ENCODE assay signal across 12 cellular contexts in the genomic region with DNA sequence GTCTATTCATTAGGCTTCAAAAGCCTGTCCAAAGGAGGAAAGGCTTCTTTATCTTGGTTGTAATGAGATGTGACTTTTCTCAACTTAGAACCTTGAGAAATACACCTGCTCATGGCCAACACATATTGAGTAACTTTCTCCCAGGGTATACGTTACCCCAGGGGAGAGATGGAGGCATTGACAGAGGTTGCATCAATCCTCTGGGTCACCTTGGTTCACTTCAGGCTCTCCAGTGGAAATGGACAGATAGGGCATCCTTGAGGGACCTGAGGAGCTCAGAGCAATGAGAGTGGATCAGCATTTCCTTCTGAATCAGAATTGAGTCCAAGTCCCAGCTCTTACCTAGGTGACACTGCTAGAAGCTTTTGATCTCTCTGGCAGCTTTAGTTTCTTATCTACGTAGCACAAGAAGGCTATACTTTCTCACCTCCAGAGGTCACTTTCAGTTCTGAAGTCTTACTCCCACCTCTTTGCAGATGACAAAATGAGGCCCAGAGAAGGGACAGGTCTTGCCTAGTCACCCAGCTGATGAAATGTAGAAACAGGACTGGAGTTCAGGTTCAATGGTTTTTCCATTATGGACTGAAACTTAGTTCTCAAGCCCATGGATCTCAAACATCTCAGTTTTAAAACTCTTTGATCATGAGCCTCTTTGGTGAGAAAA. TPM values are rescaled to one million over a fixed set of nuclear protein-coding genes. Genes with fewer than 3 reads are reported as not detected.
DNase-seq lines count a peak whose midpoint lies in the region; ATAC-seq and TF ChIP-seq lines count a peak whose summit lies in the region.
"Had no signal": no experiment of that assay in that cellular context is flagged by ENCODE, and none has a peak within 500 bp of the region (broad histone marks: within the 10 kb centered on the region; RNA-seq: fewer than 3 reads in every experiment).

No MANE protein-coding gene starts in this region.

- no peak overlapping the region for H3K4me3 ChIP-seq in ascending aorta

- no peaks in the 10 kb centered on the region for H3K4me1 ChIP-seq in ascending aorta
- H3K4me1 ChIP-seq: parathyroid adenoma had no signal

- H3K27me3 ChIP-seq in ascending aorta = no peaks in the 10 kb centered on the region

- H3K9me3 ChIP-seq in ascending aorta = no peaks in the 10 kb centered on the region

- H3K36me3 Mint-ChIP-seq in activated T-helper 2 cell treated with anti-CD3 and anti-CD28 coated beads, Interferon-gamma antibody, Interleukin-2, Interleukin-4, amounts not matched to agents 10 μg/mL and 5 μg/mL and 100 μg/mL, durations not matched to agents 14 hours and 24 hours and 36 hours (ENCODE audit: low read depth) = peaks cover 22% of the 10 kb centered on the region

- H3K27ac ChIP-seq in ascending aorta = no peak overlapping the region
- H3K27ac ChIP-seq: parathyroid adenoma had no signal

- peak; percentile 4 for DNase-seq in stimulated activated CD4-positive, alpha-beta T cell treated with anti-CD3 and anti-CD28 coated beads, Interleukin-15, amount 100 ng/mL, for 24 hours
- DNase-seq in stimulated activated CD4-positive, alpha-beta T cell treated with anti-CD3 and anti-CD28 coated beads, Interleukin-4, amount 100 ng/mL, for 4 hours = no peak
- DNase-seq in ascending aorta (ENCODE audit: low spot score in 2 of 2) (no peak), Ammon's horn (ENCODE audit: low spot score) (no peak)
- DNase-seq in activated T-helper 2 cell treated with anti-CD3 and anti-CD28 coated beads, Interferon-gamma antibody, Interleukin-2, Interleukin-4, amounts not matched to agents 10 μg/mL and 5 μg/mL and 100 μg/mL, durations not matched to agents 14 hours and 24 hours and 36 hours (ENCODE audit: low spot score) = no peak
- DNase-seq: NCI-H446, SW 1271 had no signal

- no peaks in the 10 kb centered on the region for H3K27me3 Mint-ChIP-seq in activated T-helper 2 cell treated with anti-CD3 and anti-CD28 coated beads, Interferon-gamma antibody, Interleukin-2, Interleukin-4, amounts not matched to agents 10 μg/mL and 5 μg/mL and 100 μg/mL, durations not matched to agents 14 hours and 24 hours and 36 hours (ENCODE audit: low read depth)
- H3K27me3 Mint-ChIP-seq: B cell had no signal

- H3K27ac Mint-ChIP-seq in activated T-helper 2 cell treated with anti-CD3 and anti-CD28 coated beads, Interferon-gamma antibody, Interleukin-2, Interleukin-4, amounts not matched to agents 10 μg/mL and 5 μg/mL and 100 μg/mL, durations not matched to agents 14 hours and 24 hours and 36 hours = no peak overlapping the region
- H3K27ac Mint-ChIP-seq: B cell had no signal

- H3K9me3 Mint-ChIP-seq in activated T-helper 2 cell treated with anti-CD3 and anti-CD28 coated beads, Interferon-gamma antibody, Interleukin-2, Interleukin-4, amounts not matched to agents 10 μg/mL and 5 μg/mL and 100 μg/mL, durations not matched to agents 14 hours and 24 hours and 36 hours = no peaks in the 10 kb centered on the region

- intact Hi-C loops in ascending aorta (cut with DNase I) = no loop called here
- intact Hi-C loops in activated T-helper 2 cell treated with anti-CD3 and anti-CD28 coated beads, Interferon-gamma antibody, Interleukin-2, Interleukin-4, amounts not matched to agents 10 μg/mL and 5 μg/mL and 100 μg/mL, durations not matched to agents 14 hours and 24 hours and 36 hours (cut with micrococcal nuclease) = loop anchor here (1.0 kb wide), 1 partner anchor 91 kb away; a partner anchor contains a TSS

- ATAC-seq in GM21825 (IDR thresholded peaks at IDR 0.05; ENCODE audit: unreplicated experiment) (peak; percentile 85), HG03460 (IDR thresholded peaks at IDR 0.05; ENCODE audit: unreplicated experiment) (peak; percentile 92), esophagus mucosa (no peak)

- no peak for TF ChIP-seq CTCF in ascending aorta (IDR thresholded peaks at IDR 0.05)

- H3K4me1 Mint-ChIP-seq in activated T-helper 2 cell treated with anti-CD3 and anti-CD28 coated beads, Interferon-gamma antibody, Interleukin-2, Interleukin-4, amounts not matched to agents 10 μg/mL and 5 μg/mL and 100 μg/mL, durations not matched to agents 14 hours and 24 hours and 36 hours (ENCODE audit: low read depth) = peaks cover 17% of the 10 kb centered on the region
- H3K4me1 Mint-ChIP-seq: B cell had no signal

- H3K36me3 ChIP-seq in ascending aorta = no peaks in the 10 kb centered on the region

- no peak overlapping the region for H3K4me3 Mint-ChIP-seq in activated T-helper 2 cell treated with anti-CD3 and anti-CD28 coated beads, Interferon-gamma antibody, Interleukin-2, Interleukin-4, amounts not matched to agents 10 μg/mL and 5 μg/mL and 100 μg/mL, durations not matched to agents 14 hours and 24 hours and 36 hours (ENCODE audit: low read depth)
- H3K4me3 Mint-ChIP-seq: B cell had no signal

RNA-seq across cellular contexts. Expression of a gene that starts 35.2 kb away (rescaled TPM):
- total RNA-seq in ascending aorta (1.5 TPM), esophagus mucosa (5.7 TPM)
- 5.7 and 9.2 TPM in 2 replicates for total RNA-seq in activated T-helper 2 cell treated with anti-CD3 and anti-CD28 coated beads, Interferon-gamma antibody, Interleukin-2, Interleukin-4, amounts not matched to agents 10 μg/mL and 5 μg/mL and 100 μg/mL, durations not matched to agents 14 hours and 24 hours and 36 hours
